ENCODE assay signal across 20 cellular contexts in the genomic region with DNA sequence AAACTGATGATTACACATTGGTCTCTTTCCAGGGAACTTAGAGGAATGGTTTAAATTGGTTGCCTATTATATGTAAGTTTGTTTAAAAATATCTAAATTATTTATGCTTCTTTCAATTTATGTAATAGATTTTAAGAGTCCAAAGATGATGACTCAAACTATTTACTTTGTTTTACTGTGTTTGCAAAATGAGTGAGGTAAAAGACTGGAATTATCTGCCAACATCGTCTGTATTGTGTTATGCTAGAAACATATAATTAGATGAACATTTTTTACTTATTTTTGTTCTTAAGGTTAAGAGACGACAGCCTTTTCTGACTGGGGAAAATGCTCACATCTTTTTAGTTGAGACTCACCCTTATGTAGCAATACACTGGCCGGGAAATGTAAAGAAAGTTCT. TPM values are rescaled to one million over a fixed set of nuclear protein-coding genes. Genes with fewer than 3 reads are reported as not detected.
"Had no signal": no experiment of that assay in that cellular context is flagged by ENCODE, and none has a peak within 500 bp of the region (broad histone marks: within the 10 kb centered on the region; RNA-seq: fewer than 3 reads in every experiment).

No MANE protein-coding gene starts in this region.

- H3K27ac ChIP-seq: dorsolateral prefrontal cortex, foreskin keratinocyte, left ventricle myocardium inferior, neural progenitor cell, ovary had no signal

- H3K36me3 ChIP-seq: left ventricle myocardium inferior, neural progenitor cell, ovary had no signal

- H3K9ac ChIP-seq: neural progenitor cell had no signal

- H3K27me3 ChIP-seq: foreskin keratinocyte, neural progenitor cell, ovary had no signal

- ATAC-seq: foreskin keratinocyte; left cardiac atrium; natural killer cell treated with Interleukin-12 subunit alpha and Interleukin-12 subunit beta and Interleukin-15 and Interleukin-18, amount 100 ng/mL, for 72 hours; right cardiac atrium had no signal

- DNase-seq: cortex of kidney; dorsolateral prefrontal cortex; effector CD8-positive, alpha-beta T cell; foreskin keratinocyte; immature natural killer cell; kidney; left cardiac atrium; left ventricle myocardium inferior; mesenchymal stem cell; midbrain; nucleus accumbens; ovary; right cardiac atrium; stimulated activated CD4-positive, alpha-beta T cell treated with anti-CD3 and anti-CD28 coated beads, Interleukin-2, amount 100 ng/mL, for 48 hours; stimulated activated naive CD4-positive, alpha-beta T cell treated with Interleukin-2 at 50 U/mL for 16 hours; trophoblast cell had no signal

- H2AFZ ChIP-seq: neural progenitor cell had no signal

- H3K4me3 ChIP-seq: dorsolateral prefrontal cortex, left ventricle myocardium inferior, lung, neural progenitor cell, ovary, smooth muscle cell had no signal

- H3K4me1 ChIP-seq: foreskin keratinocyte, left ventricle myocardium inferior, neural progenitor cell had no signal

- H3K9me3 ChIP-seq: left ventricle myocardium inferior, ovary had no signal

- H3K4me2 ChIP-seq: neural progenitor cell, smooth muscle cell had no signal

RNA-seq across cellular contexts. Expression of gene SYTL5, which starts 51.1 kb away (rescaled TPM):
- total RNA-seq: natural killer cell treated with Interleukin-12 subunit alpha and Interleukin-12 subunit beta and Interleukin-15 and Interleukin-18, amount 100 ng/mL, for 72 hours had no signal
- polyA plus RNA-seq: immature natural killer cell had no signal
